Comparison of ENCODE assay signal across 9 cellular contexts in the genomic region with DNA sequence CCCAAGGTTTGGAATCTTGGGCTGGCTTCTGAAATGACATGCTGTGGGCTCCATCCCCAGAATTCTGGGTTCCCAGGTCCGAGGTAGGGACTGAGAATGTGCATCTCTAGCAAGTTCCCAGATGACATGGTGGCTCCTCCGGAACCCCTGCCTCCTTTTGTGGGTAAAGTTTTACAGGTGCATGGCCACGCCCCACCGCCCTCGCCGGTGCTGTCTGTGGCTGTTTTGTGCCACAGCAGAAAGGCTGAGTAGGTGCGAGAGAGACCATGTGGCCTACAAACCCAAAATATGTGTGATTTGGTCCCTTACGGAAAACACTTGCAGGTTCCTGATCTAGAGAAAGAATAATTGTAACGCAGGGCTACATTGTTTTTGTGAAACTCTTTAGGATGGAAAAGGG. TPM values are rescaled to one million over a fixed set of nuclear protein-coding genes. Genes with fewer than 3 reads are reported as not detected.
DNase-seq lines count a peak whose midpoint lies in the region; ATAC-seq and TF ChIP-seq lines count a peak whose summit lies in the region.
"Had no signal": no experiment of that assay in that cellular context is flagged by ENCODE, and none has a peak within 500 bp of the region (broad histone marks: within the 10 kb centered on the region; RNA-seq: fewer than 3 reads in every experiment).

No MANE protein-coding gene starts in this region.

- H3K9me3 ChIP-seq in PC-3 (ENCODE audit: low read length): no peaks in the 10 kb centered on the region

- no peaks in the 10 kb centered on the region for H3K27me3 ChIP-seq in PC-3 (ENCODE audit: low read length)

- H3K4me1 Mint-ChIP-seq in naive B cell: peaks cover 39 to 59% (median 43%) of the 10 kb centered on the region in 3 donors
- H3K4me1 Mint-ChIP-seq in stimulated activated naive CD8-positive, alpha-beta T cell treated with anti-CD3 and anti-CD28 coated beads, Interleukin-15, Interleukin-2, amounts not matched to agents 100 ng/mL and 50 ng/mL, for 24 hours (ENCODE audit: low read depth): peaks cover 53% of the 10 kb centered on the region

- H3K79me2 ChIP-seq in PC-3 (ENCODE audit: low read length): peaks cover 99% of the 10 kb centered on the region

- DNase-seq in T-helper 9 cell: peak; percentile 57
- peak; percentile 47 for DNase-seq in activated T-helper 1 cell treated with Interleukin-2 at 50 U/mL for 16 hours (ENCODE audit: low read depth)
- DNase-seq in naive B cell: peak; percentile 72
- no peak for DNase-seq in PC-3
- no peak for DNase-seq in islet precursor cell
- DNase-seq: NCI-H510A had no signal

- peak overlapping the region in 4 of 6 donors; percentile 28 to 96 (median 87) for H3K27ac Mint-ChIP-seq in naive B cell
- peak overlapping the region; percentile 83 for H3K27ac Mint-ChIP-seq in stimulated activated naive CD8-positive, alpha-beta T cell treated with anti-CD3 and anti-CD28 coated beads, Interleukin-15, Interleukin-2, amounts not matched to agents 100 ng/mL and 50 ng/mL, for 24 hours

- BruUV-seq in PC-3 (replicated peaks; lab: Mats Ljungman, UMichigan): no TSS peak

- POLR2A ChIA-PET in PC-3 (lab: Charles Lee; ENCODE audit: unreplicated experiment): no interaction called here

- peak overlapping the region in 7 of 8 donors; percentile 24 to 68 (median 36) for H3K4me3 Mint-ChIP-seq in naive B cell
- peak overlapping the region; percentile 50 for H3K4me3 Mint-ChIP-seq in stimulated activated naive CD8-positive, alpha-beta T cell treated with anti-CD3 and anti-CD28 coated beads, Interleukin-15, Interleukin-2, amounts not matched to agents 100 ng/mL and 50 ng/mL, for 24 hours

- TF ChIP-seq CTCF in PC-3 (conservative IDR thresholded peaks at IDR 0.05; ENCODE audit: low read depth, low read length): no peak

- CTCF ChIA-PET in PC-3 (lab: Charles Lee): no interaction called here

- H3K4me2 ChIP-seq in PC-3 (ENCODE audit: low read length): no peak overlapping the region

- peaks cover 0 to 3% (median 0%) of the 10 kb centered on the region in 7 donors for H3K9me3 Mint-ChIP-seq in naive B cell
- H3K9me3 Mint-ChIP-seq in stimulated activated naive CD8-positive, alpha-beta T cell treated with anti-CD3 and anti-CD28 coated beads, Interleukin-15, Interleukin-2, amounts not matched to agents 100 ng/mL and 50 ng/mL, for 24 hours: no peaks in the 10 kb centered on the region

- peaks cover 67% of the 10 kb centered on the region for H4K20me1 ChIP-seq in PC-3 (ENCODE audit: low read length)

- H3K4me3 ChIP-seq in PC-3 (ENCODE audit: low read length): no peak overlapping the region

- intact Hi-C loops in PC-3 (cut with micrococcal nuclease): no loop called here

- H3K27me3 Mint-ChIP-seq in naive B cell: no peaks in the 10 kb centered on the region
- no peaks in the 10 kb centered on the region for H3K27me3 Mint-ChIP-seq in stimulated activated naive CD8-positive, alpha-beta T cell treated with anti-CD3 and anti-CD28 coated beads, Interleukin-15, Interleukin-2, amounts not matched to agents 100 ng/mL and 50 ng/mL, for 24 hours

- H3K9me2 ChIP-seq in PC-3 (replicated peaks; ENCODE audit: low read length): no peaks in the 10 kb centered on the region

- peaks cover 7% of the 10 kb centered on the region; the same call in 1 of the 2 replicates for H3K36me3 ChIP-seq in PC-3 (ENCODE audit: low read depth, low read length)

- no peak overlapping the region for H3K27ac ChIP-seq in PC-3 (ENCODE audit: low read length)

- H3K4me1 ChIP-seq in PC-3 (ENCODE audit: insufficient read depth, low read length): peaks cover 3% of the 10 kb centered on the region; the same call in 1 of the 2 replicates

- ATAC-seq in naive B cell (ENCODE audit: low read depth in 2 of 2) (peak; percentile 15 to 23), HG02759 (IDR thresholded peaks at IDR 0.05; ENCODE audit: unreplicated experiment) (no peak), GM19328 (IDR thresholded peaks at IDR 0.05; ENCODE audit: unreplicated experiment) (no peak), PC-3 (no peak)

- peaks cover 8% of the 10 kb centered on the region for H3F3A ChIP-seq in PC-3 (ENCODE audit: low read length, unreplicated experiment)

- H3K9ac ChIP-seq in PC-3 (ENCODE audit: low read length): no peak overlapping the region

- no peaks in the 10 kb centered on the region for H3K36me3 Mint-ChIP-seq in naive B cell
- peaks cover 10% of the 10 kb centered on the region for H3K36me3 Mint-ChIP-seq in stimulated activated naive CD8-positive, alpha-beta T cell treated with anti-CD3 and anti-CD28 coated beads, Interleukin-15, Interleukin-2, amounts not matched to agents 100 ng/mL and 50 ng/mL, for 24 hours (ENCODE audit: low read depth)

- H2AFZ ChIP-seq in PC-3 (ENCODE audit: low read length): no peak overlapping the region

RNA-seq across cellular contexts. Expression of a gene that starts 30.9 kb away (rescaled TPM):
- polyA plus RNA-seq in naive B cell (ENCODE audit: low read depth in 6 of 6): 1 to 10 TPM in 1 of 6 donors, under 1 TPM in 4, not detected in 1; 0.26 to 1.3 (median 0.52) TPM
- 28.3 and 61.7 TPM in 2 replicates for total RNA-seq in PC-3 (2014; rRNA removed)

Comparison
In these comparisons a context has a peak if more than half of its experiments do, and no peak if none do; other contexts are left out.
1. DNase-seq: peak in T-helper 9 cell (single experiment), activated T-helper 1 cell treated with Interleukin-2 at 50 U/mL for 16 hours (single experiment) and naive B cell (single experiment); none in PC-3 (single experiment) and islet precursor cell (single experiment).
2. ATAC-seq: peak in naive B cell (2 of 2); none in HG02759 (single experiment), GM19328 (single experiment) and PC-3 (single experiment).